Comparison of ENCODE assay signal across 8 cellular contexts in the genomic region with DNA sequence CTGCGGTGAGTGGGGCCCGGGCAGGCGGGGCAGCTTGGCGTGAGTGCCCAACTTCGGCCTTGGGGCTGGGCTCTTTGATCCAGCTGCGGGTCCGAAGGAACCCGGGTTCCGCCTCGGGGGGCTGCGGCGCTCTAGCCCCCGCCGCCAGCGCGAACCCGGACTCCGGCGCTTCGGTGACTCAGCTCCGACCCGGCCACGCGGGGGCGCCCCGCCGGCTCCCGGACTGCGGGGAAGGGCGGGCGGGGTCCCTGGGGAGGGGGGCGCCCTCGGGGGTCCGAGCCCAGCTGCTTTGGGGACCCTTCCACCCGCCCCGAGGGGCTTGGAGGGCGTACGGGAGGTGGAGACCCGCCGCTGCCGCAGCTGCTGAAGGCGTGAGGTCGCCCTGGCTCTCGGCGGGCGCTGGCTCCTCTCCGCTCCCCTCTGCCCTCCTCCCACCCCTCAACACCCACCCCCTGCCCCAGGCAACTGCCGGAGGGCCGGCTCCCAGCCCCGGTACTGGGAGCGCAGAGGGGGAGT. TPM values are rescaled to one million over a fixed set of nuclear protein-coding genes. Genes with fewer than 3 reads are reported as not detected.
DNase-seq lines count a peak whose midpoint lies in the region; ATAC-seq and TF ChIP-seq lines count a peak whose summit lies in the region.

No MANE protein-coding gene starts in this region.

- H3K27ac Mint-ChIP-seq in CD8-positive, alpha-beta T cell, result no peak overlapping the region
- H3K27ac Mint-ChIP-seq in GM23338, result no peak overlapping the region
- H3K27ac Mint-ChIP-seq in activated naive CD8-positive, alpha-beta T cell treated with anti-CD3 and anti-CD28 coated beads, Interleukin-2, amount 10 ng/mL, durations not matched to agents 7 days and 5 days, result no peak overlapping the region

- peak; percentile 17 to 75 (median 42) for DNase-seq in CD8-positive, alpha-beta T cell
- DNase-seq in GM23338 (ENCODE audit: low spot score), result peak; percentile 69
- DNase-seq in RPMI7951 (ENCODE audit: low read depth), result peak; percentile 22
- peak; percentile 81 for DNase-seq in activated naive CD8-positive, alpha-beta T cell treated with anti-CD3 and anti-CD28 coated beads, Interleukin-2, amount 10 ng/mL, durations not matched to agents 7 days and 5 days
- DNase-seq in hepatocyte (ENCODE audit: low spot score), result peak; percentile 64
- no peak for DNase-seq in skeletal muscle cell (ENCODE audit: low read depth)

- no peaks in the 10 kb centered on the region for H3K79me2 ChIP-seq in GM23338 (replicated peaks; ENCODE audit: insufficient read depth)
- no peaks in the 10 kb centered on the region for H3K79me2 ChIP-seq in hepatocyte

- peak overlapping the region; percentile 43 for H3K4me3 ChIP-seq in CD8-positive, alpha-beta T cell (ENCODE audit: low read depth, low read length)
- H3K4me3 ChIP-seq in GM23338 (peak overlapping the region; percentile 64), hepatocyte (peak overlapping the region; percentile 82), skeletal muscle cell (ENCODE audit: low read depth, low read length) (peak overlapping the region; percentile 61)

- H3K4me1 ChIP-seq in CD8-positive, alpha-beta T cell (ENCODE audit: insufficient read depth, low read length), result peaks cover 14% of the 10 kb centered on the region
- H3K4me1 ChIP-seq in GM23338 (ENCODE audit: insufficient read depth) (peaks cover 14% of the 10 kb centered on the region), hepatocyte (ENCODE audit: insufficient read depth) (peaks cover 7% of the 10 kb centered on the region)

- no peaks in the 10 kb centered on the region for H3K27me3 ChIP-seq in CD8-positive, alpha-beta T cell (ENCODE audit: insufficient read depth, low read length)
- H3K27me3 ChIP-seq in GM23338 (ENCODE audit: insufficient read depth) (peaks cover 36% of the 10 kb centered on the region), hepatocyte (no peaks in the 10 kb centered on the region)

- H3K4me1 Mint-ChIP-seq in CD8-positive, alpha-beta T cell (ENCODE audit: low read depth), result peaks cover 14% of the 10 kb centered on the region
- H3K4me1 Mint-ChIP-seq in GM23338, result peaks cover 11% of the 10 kb centered on the region
- H3K4me1 Mint-ChIP-seq in activated naive CD8-positive, alpha-beta T cell treated with anti-CD3 and anti-CD28 coated beads, Interleukin-2, amount 10 ng/mL, durations not matched to agents 7 days and 5 days, result peaks cover 5% of the 10 kb centered on the region

- H3K36me3 Mint-ChIP-seq in CD8-positive, alpha-beta T cell, result no peaks in the 10 kb centered on the region
- H3K36me3 Mint-ChIP-seq in GM23338 (ENCODE audit: low read depth), result no peaks in the 10 kb centered on the region
- H3K36me3 Mint-ChIP-seq in activated naive CD8-positive, alpha-beta T cell treated with anti-CD3 and anti-CD28 coated beads, Interleukin-2, amount 10 ng/mL, durations not matched to agents 7 days and 5 days, result no peaks in the 10 kb centered on the region

- H3K4me3 Mint-ChIP-seq in CD8-positive, alpha-beta T cell, result peak overlapping the region; percentile 76
- peak overlapping the region; percentile 81 for H3K4me3 Mint-ChIP-seq in GM23338
- H3K4me3 Mint-ChIP-seq in activated naive CD8-positive, alpha-beta T cell treated with anti-CD3 and anti-CD28 coated beads, Interleukin-2, amount 10 ng/mL, durations not matched to agents 7 days and 5 days, result peak overlapping the region; percentile 74

- peak; percentile 65 for TF ChIP-seq CTCF in CD8-positive, alpha-beta T cell (IDR thresholded peaks at IDR 0.05)
- TF ChIP-seq CTCF in GM23338 (conservative IDR thresholded peaks at IDR 0.05; ENCODE audit: low read depth in 2 of 2) (peak; percentile 41 to 57; a peak in 3 of 4 replicates), hepatocyte (IDR thresholded peaks at IDR 0.05; ENCODE audit: poor library complexity) (peak; percentile 69)

- ATAC-seq in CD8-positive, alpha-beta T cell, result peak; percentile 69
- peak; percentile 61 for ATAC-seq in GM23338
- peak; percentile 66 for ATAC-seq in activated naive CD8-positive, alpha-beta T cell treated with anti-CD3 and anti-CD28 coated beads, Interleukin-2, amount 10 ng/mL, durations not matched to agents 7 days and 5 days (ENCODE audit: low read depth)
- ATAC-seq in GM19324 (IDR thresholded peaks at IDR 0.05; ENCODE audit: low FRiP score, unreplicated experiment), result no peak
- no peak for ATAC-seq in GM19452 (IDR thresholded peaks at IDR 0.05; ENCODE audit: unreplicated experiment)

- H2AFZ ChIP-seq in GM23338 (peak overlapping the region; percentile 93; the same call in 1 of the 2 replicates), hepatocyte (peak overlapping the region; percentile 78)

- H3K27ac ChIP-seq in CD8-positive, alpha-beta T cell (ENCODE audit: low read depth, low read length), result no peak overlapping the region
- H3K27ac ChIP-seq in GM23338 (ENCODE audit: low read depth) (no peak overlapping the region), hepatocyte (peak overlapping the region; percentile 27)

- H3K9me3 ChIP-seq in CD8-positive, alpha-beta T cell (ENCODE audit: low read length), result no peaks in the 10 kb centered on the region
- no peaks in the 10 kb centered on the region for H3K9me3 ChIP-seq in hepatocyte (ENCODE audit: low read depth)

- H3K27me3 Mint-ChIP-seq in CD8-positive, alpha-beta T cell (ENCODE audit: low read depth), result no peaks in the 10 kb centered on the region
- H3K27me3 Mint-ChIP-seq in GM23338 (ENCODE audit: insufficient read depth, low read depth, poor library complexity), result peaks cover 17% of the 10 kb centered on the region
- H3K27me3 Mint-ChIP-seq in activated naive CD8-positive, alpha-beta T cell treated with anti-CD3 and anti-CD28 coated beads, Interleukin-2, amount 10 ng/mL, durations not matched to agents 7 days and 5 days, result peaks cover 38% of the 10 kb centered on the region

- intact Hi-C loops in CD8-positive, alpha-beta T cell (cut with DNase I, micrococcal nuclease), result loop anchor here (1.0 to 10.0 kb wide), 5 partner anchors 42 to 202 kb away; a partner anchor contains a TSS

- 1% methylated on average over 9 of the region's 51 CpGs for WGBS in hepatocyte (ENCODE audit: low lambda C conversion rate, missing lambda C conversion rate)

- H3K9me3 Mint-ChIP-seq in CD8-positive, alpha-beta T cell, result no peaks in the 10 kb centered on the region
- no peaks in the 10 kb centered on the region for H3K9me3 Mint-ChIP-seq in GM23338
- H3K9me3 Mint-ChIP-seq in activated naive CD8-positive, alpha-beta T cell treated with anti-CD3 and anti-CD28 coated beads, Interleukin-2, amount 10 ng/mL, durations not matched to agents 7 days and 5 days, result no peaks in the 10 kb centered on the region

- CTCF ChIA-PET in CD8-positive, alpha-beta T cell (lab: Charles Lee), result interaction anchor here (0.8 to 7.8 kb wide), 28 partner anchors 9 to 129 kb away, joined by 3 to 69 read pairs (median 4); no protein-coding TSS in a partner anchor

- H3K9me2 ChIP-seq in GM23338 (ENCODE audit: insufficient read depth) (no peaks in the 10 kb centered on the region), hepatocyte (replicated peaks; ENCODE audit: insufficient read depth) (no peaks in the 10 kb centered on the region)

- POLR2A ChIA-PET in CD8-positive, alpha-beta T cell (lab: Charles Lee), result interaction anchor here (0.5 to 2.1 kb wide), 8 partner anchors 9 to 163 kb away, joined by 3 to 8 read pairs (median 3); no protein-coding TSS in a partner anchor
- POLR2A ChIA-PET in activated naive CD8-positive, alpha-beta T cell treated with anti-CD3 and anti-CD28 coated beads, Interleukin-2, amount 10 ng/mL, durations not matched to agents 7 days and 5 days (lab: Charles Lee), result interaction anchor here (0.7 to 1.8 kb wide), 7 partner anchors 31 to 153 kb away, joined by 3 to 5 read pairs (median 4); a partner anchor contains a TSS

- peaks cover 4% of the 10 kb centered on the region; the same call in 1 of the 2 replicates for H3F3A ChIP-seq in GM23338 (replicated peaks; ENCODE audit: low read depth)

- H3K4me2 ChIP-seq in GM23338 (peak overlapping the region; percentile 88), hepatocyte (peak overlapping the region; percentile 96)

- no peaks in the 10 kb centered on the region for H3K36me3 ChIP-seq in CD8-positive, alpha-beta T cell (ENCODE audit: insufficient read depth, low read length)
- H3K36me3 ChIP-seq in GM23338 (ENCODE audit: insufficient read depth) (no peaks in the 10 kb centered on the region), hepatocyte (replicated peaks; ENCODE audit: insufficient read depth, low read depth) (no peaks in the 10 kb centered on the region)

- H4K20me1 ChIP-seq in GM23338 (replicated peaks; ENCODE audit: insufficient read depth) (no peaks in the 10 kb centered on the region; the same call in 1 of the 2 replicates), hepatocyte (ENCODE audit: insufficient read depth, poor library complexity, severe bottlenecking) (no peaks in the 10 kb centered on the region)

TF ChIP-seq in GM23338, 12 proteins besides CTCF, POLR2A, EP300 and RAD21:
- TF ChIP-seq STAT1 (IDR thresholded peaks at IDR 0.05; ENCODE audit: unreplicated experiment) (no peak), JUNB (IDR thresholded peaks at IDR 0.05; ENCODE audit: unreplicated experiment) (no peak), POLR2AphosphoS5 (IDR thresholded peaks at IDR 0.05; ENCODE audit: low read depth) (no peak), EZH2 (IDR thresholded peaks at IDR 0.05; ENCODE audit: low read depth, unreplicated experiment) (no peak), CREB1 (CRISPR knock-in tag; IDR thresholded peaks at IDR 0.05; ENCODE audit: low read depth) (no peak)

RNA-seq across cellular contexts. Expression of a gene that starts 0.5 kb away (rescaled TPM):
- total RNA-seq in CD8-positive, alpha-beta T cell, result 1 to 10 TPM; 5.7 to 6.8 TPM
- 11.3 and 14.2 TPM in 2 replicates for total RNA-seq in GM23338 (2014; rRNA removed; shearing (Covaris generic))
- polyA plus RNA-seq in GM23338 (2016; fragmentation: Nextera tagmentation; extraction: Ambion mirVana) (7.1 and 9.5 TPM in 2 replicates), hepatocyte (20.6 and 22.3 TPM in 2 replicates)
- 61.8 and 93.1 TPM in 2 replicates for total RNA-seq in RPMI7951 (2014; rRNA removed; shearing (Covaris generic))
- 10 to 100 TPM; 11.0 to 11.4 TPM for total RNA-seq in activated naive CD8-positive, alpha-beta T cell treated with anti-CD3 and anti-CD28 coated beads, Interleukin-2, amount 10 ng/mL, durations not matched to agents 7 days and 5 days
- 13.2 and 15.6 TPM in 2 replicates for total RNA-seq in hepatocyte

Comparison
In these comparisons a context has a peak if more than half of its experiments do, and no peak if none do; other contexts are left out.
1. ATAC-seq: peak in CD8-positive, alpha-beta T cell (single experiment), GM23338 (single experiment) and activated naive CD8-positive, alpha-beta T cell treated with anti-CD3 and anti-CD28 coated beads, Interleukin-2, amount 10 ng/mL, durations not matched to agents 7 days and 5 days (single experiment); none in GM19324 (single experiment) and GM19452 (single experiment).
2. Peak in every context shown above with its lines, with median percentiles within 50 percentile points of each other: H3K4me3 ChIP-seq, H3K4me3 Mint-ChIP-seq and CTCF ChIP-seq.